Comparison of ENCODE assay signal across 8 cellular contexts in genomic region chr11:61828629-61829407, GRCh38. TPM values are rescaled to one million over a fixed set of nuclear protein-coding genes. Genes with fewer than 3 reads are reported as not detected.
DNase-seq lines count a peak whose midpoint lies in the region; ATAC-seq, FAIRE-seq and TF ChIP-seq lines count a peak whose summit lies in the region.

No MANE protein-coding gene starts in this region.

- H3K27ac Mint-ChIP-seq in central memory CD8-positive, alpha-beta T cell (ENCODE audit: low read depth), result no peak overlapping the region

- DNase-seq in NCI-H82 (lab: John Stamatoyannopoulos, UW), result peak; percentile 72
- DNase-seq in NCI-H82 treated with DMSO at 0.1 percent for 48 hours (lab: John Stamatoyannopoulos, UW; ENCODE audit: unreplicated experiment), result no peak
- peak; percentile 82 for DNase-seq in SK-N-SH
- no peak for DNase-seq in central memory CD8-positive, alpha-beta T cell (ENCODE audit: low spot score in 2 of 2)
- peak; percentile 81 for DNase-seq in kidney
- peak; percentile 53 for DNase-seq in stimulated activated CD4-positive, alpha-beta T cell treated with anti-CD3 and anti-CD28 coated beads, Interleukin-15, amount 100 ng/mL, for 24 hours
- DNase-seq in ACHN, result no peak

- H3K36me3 ChIP-seq in SK-N-SH (replicated peaks in 1 of 2; ENCODE audit: control insufficient read depth in 1 of 2, insufficient read depth in 2 of 2, low read length in 1 of 2), result peaks cover 0 to 7% of the 10 kb centered on the region in 2 experiments
- no peaks in the 10 kb centered on the region for H3K36me3 ChIP-seq in kidney (ENCODE audit: control insufficient read depth in 1 of 2, insufficient read depth in 2 of 2, low read length in 2 of 2)

- H4K20me1 ChIP-seq in SK-N-SH (ENCODE audit: insufficient read depth), result no peaks in the 10 kb centered on the region; the same call in 1 of the 2 replicates

- H3K9me3 Mint-ChIP-seq in central memory CD8-positive, alpha-beta T cell, result no peaks in the 10 kb centered on the region

- no peak for TF ChIP-seq EP300 in SK-N-SH (IDR thresholded peaks at IDR 0.05; ENCODE audit: borderline replicate concordance in 1 of 2, low read depth in 1 of 2, low read length in 1 of 2)

- peaks cover 36% of the 10 kb centered on the region for H3K27me3 Mint-ChIP-seq in central memory CD8-positive, alpha-beta T cell

- peak overlapping the region; percentile 91 for H3K4me2 ChIP-seq in SK-N-SH

- H2AFZ ChIP-seq in SK-N-SH (ENCODE audit: low read depth), result peak overlapping the region; percentile 71; the same call in 1 of the 2 replicates

- 1% methylated on average over 13 of the region's 55 CpGs for WGBS in SK-N-SH (ENCODE audit: low lambda C conversion rate)

- peaks cover 33% of the 10 kb centered on the region for H3K4me1 Mint-ChIP-seq in central memory CD8-positive, alpha-beta T cell

- H3F3A ChIP-seq in SK-N-SH (replicated peaks; ENCODE audit: insufficient read depth), result no peaks in the 10 kb centered on the region

- intact Hi-C loops in kidney (cut with DNase I), result no loop called here

- TF ChIP-seq CTCF in SK-N-SH (IDR thresholded peaks at IDR 0.05) (peak; percentile 60), kidney (IDR thresholded peaks at IDR 0.05; ENCODE audit: borderline replicate concordance, extremely low read depth, insufficient read depth) (no peak)

- H3K4me1 ChIP-seq in SK-N-SH (ENCODE audit: control insufficient read depth in 1 of 2, insufficient read depth in 2 of 2, low read depth in 1 of 2, low read length in 1 of 2) (peaks cover 17 to 56% of the 10 kb centered on the region in 2 experiments; a peak in 3 of 4 replicates), kidney (ENCODE audit: control insufficient read depth in 1 of 2, insufficient read depth in 1 of 2, low read depth in 1 of 2, low read length in 2 of 2) (peaks cover 20 to 25% of the 10 kb centered on the region in 2 donors)

- no peaks in the 10 kb centered on the region for H3K9me2 ChIP-seq in SK-N-SH

- peaks cover 4% of the 10 kb centered on the region for H3K36me3 Mint-ChIP-seq in central memory CD8-positive, alpha-beta T cell (ENCODE audit: insufficient read depth)

- H3K27ac ChIP-seq in SK-N-SH (ENCODE audit: low read depth in 2 of 2, low read length in 1 of 2), result peak overlapping the region; percentile 21 to 99; a peak in 3 of 4 replicates
- peak overlapping the region; percentile 58 to 80 for H3K27ac ChIP-seq in kidney (ENCODE audit: low read depth in 2 of 2, low read length in 2 of 2)

- H3K4me3 Mint-ChIP-seq in central memory CD8-positive, alpha-beta T cell, result peak overlapping the region; percentile 82

- H3K9ac ChIP-seq in SK-N-SH, result peak overlapping the region; percentile 67
- H3K9ac ChIP-seq in kidney (ENCODE audit: low read length in 2 of 2), result peak overlapping the region in 1 of 2 donors; percentile 55

- H3K4me3 ChIP-seq in SK-N-SH (ENCODE audit: low read depth in 2 of 2, low read length in 1 of 2) (peak overlapping the region; percentile 70 to 96), kidney (ENCODE audit: low read length in 2 of 2) (peak overlapping the region; percentile 57 to 69)

- CTCF ChIA-PET in SK-N-SH (lab: Yijun Ruan, JAX), result interaction anchor here (1.0 to 4.5 kb wide), 21 partner anchors 8 to 279 kb away, joined by 3 to 63 read pairs (median 5); partner anchors contain the start of gene FADS1

- in situ Hi-C loops in ACHN (cut with HindIII; ENCODE audit: low pct_ligation_motif_present, low pct_unique_long_range_greater_than_20kb, low sequenced_read_pairs), result no loop called here

- peak; percentile 30 for ATAC-seq in HG03439 (IDR thresholded peaks at IDR 0.05; ENCODE audit: unreplicated experiment)
- peak; percentile 41 for ATAC-seq in central memory CD8-positive, alpha-beta T cell (replicated peaks; ENCODE audit: extremely low read depth, poor library complexity, severe bottlenecking)

- no peaks in the 10 kb centered on the region for H3K27me3 ChIP-seq in SK-N-SH (ENCODE audit: insufficient read depth)

- peaks cover 44% of the 10 kb centered on the region for H3K79me2 ChIP-seq in SK-N-SH (ENCODE audit: insufficient read depth)

- H3K9me3 ChIP-seq in SK-N-SH (no peaks in the 10 kb centered on the region), kidney (ENCODE audit: control insufficient read depth in 1 of 2, low read length in 2 of 2) (no peaks in the 10 kb centered on the region)

- POLR2A ChIA-PET in SK-N-SH (lab: Yijun Ruan, JAX), result interaction anchor here (0.6 to 5.3 kb wide), 5 partner anchors 13 to 1819 kb away, joined by 3 to 84 read pairs (median 7); partner anchors contain the start of genes FADS1, FEN1, FTH1 and TMEM258

- FAIRE-seq in kidney (lab: Jason Lieb, UNC), result no peak

- peak; percentile 25; the same call in 1 of the 2 replicates for TF ChIP-seq RAD21 in SK-N-SH (IDR thresholded peaks at IDR 0.05; ENCODE audit: low read length)

TF ChIP-seq in SK-N-SH, 30 proteins besides CTCF, POLR2A, EP300 and RAD21 (continues in another document):
- TF ChIP-seq SIN3A (IDR thresholded peaks at IDR 0.05; ENCODE audit: borderline replicate concordance, low read depth, low read length) (no peak), IRF3 (IDR thresholded peaks at IDR 0.05; ENCODE audit: low read depth, low read length) (no peak), MAX (IDR thresholded peaks at IDR 0.05; ENCODE audit: low read depth) (no peak), RFX5 (IDR thresholded peaks at IDR 0.05; ENCODE audit: low read length) (no peak), USF1 (IDR thresholded peaks at IDR 0.05; ENCODE audit: borderline replicate concordance, low read depth) (no peak), ZBTB33 (IDR thresholded peaks at IDR 0.05; ENCODE audit: borderline replicate concordance, low read depth) (no peak), NRF1 (IDR thresholded peaks at IDR 0.05; ENCODE audit: low read depth, low read length) (0 out of 2 replicates have a peak, but pooled peaks have one; percentile 4), USF2 (IDR thresholded peaks at IDR 0.05; ENCODE audit: borderline replicate concordance, low read depth, low read length) (no peak), RCOR1 (IDR thresholded peaks at IDR 0.05; ENCODE audit: low read length) (no peak)

RNA-seq across cellular contexts. Expression of gene FADS2, which starts 0.7 kb away (rescaled TPM):
- polyA plus RNA-seq in SK-N-SH (2012; rRNA removed) (67.8 and 77.1 TPM in 2 replicates), kidney (ENCODE audit: insufficient read depth, low read depth, low replicate concordance) (9.8 TPM)
- polyA plus RNA-seq in SK-N-SH (2012; cell fraction: cytosol; rRNA removed), result 35.0 and 46.7 TPM in 2 replicates
- polyA plus RNA-seq in SK-N-SH (2012; cell fraction: nucleus; rRNA removed), result 81.1 and 91.8 TPM in 2 replicates
- total RNA-seq in kidney, result 49.2 TPM

RNA-seq across cellular contexts. Expression of gene FADS1, which starts 12.0 kb away (rescaled TPM):
- polyA plus RNA-seq in SK-N-SH (2012; rRNA removed) (20.6 and 26.4 TPM in 2 replicates), kidney (ENCODE audit: insufficient read depth, low read depth, low replicate concordance) (6.7 TPM)
- 13.8 and 18.5 TPM in 2 replicates for polyA plus RNA-seq in SK-N-SH (2012; cell fraction: cytosol; rRNA removed)
- polyA plus RNA-seq in SK-N-SH (2012; cell fraction: nucleus; rRNA removed), result 17.8 and 27.8 TPM in 2 replicates
- total RNA-seq in kidney, result 19.5 TPM

RNA-seq across cellular contexts. Expression of gene FEN1, which starts 36.1 kb away (rescaled TPM):
- polyA plus RNA-seq in SK-N-SH (2012; rRNA removed), result 35.9 and 39.5 TPM in 2 replicates
- 33.0 and 38.9 TPM in 2 replicates for polyA plus RNA-seq in SK-N-SH (2012; cell fraction: cytosol; rRNA removed)
- polyA plus RNA-seq in SK-N-SH (2012; cell fraction: nucleus; rRNA removed), result 16.8 and 18.5 TPM in 2 replicates
- total RNA-seq in kidney, result 8.8 TPM
- polyA plus RNA-seq in kidney (ENCODE audit: insufficient read depth, low read depth, low replicate concordance), result 8.5 TPM

RNA-seq across cellular contexts. Expression of gene TMEM258, which starts 36.4 kb away (rescaled TPM):
- polyA plus RNA-seq in SK-N-SH (2012; rRNA removed) (454 and 617 TPM in 2 replicates), kidney (ENCODE audit: insufficient read depth, low read depth, low replicate concordance) (228 TPM)
- polyA plus RNA-seq in SK-N-SH (2012; cell fraction: cytosol; rRNA removed), result 466 and 537 TPM in 2 replicates
- 90.9 and 135 TPM in 2 replicates for polyA plus RNA-seq in SK-N-SH (2012; cell fraction: nucleus; rRNA removed)
- 92.1 TPM for total RNA-seq in kidney

Comparison
In these comparisons a context has a peak if more than half of its experiments do, and no peak if none do; other contexts are left out.
1. DNase-seq: peak in NCI-H82 (single experiment), SK-N-SH (single experiment), kidney (single experiment) and stimulated activated CD4-positive, alpha-beta T cell treated with anti-CD3 and anti-CD28 coated beads, Interleukin-15, amount 100 ng/mL, for 24 hours (single experiment); none in NCI-H82 treated with DMSO at 0.1 percent for 48 hours (single experiment), central memory CD8-positive, alpha-beta T cell (0 of 2) and ACHN (single experiment).